In genomic region chr7:47102442-47102841, GRCh38 we compare ENCODE assay signal across 20 cellular contexts.
DNase-seq lines count a peak whose midpoint lies in the region; TF ChIP-seq lines count a peak whose summit lies in the region.
"Had no signal": no experiment of that assay in that cellular context is flagged by ENCODE, and none has a peak within 500 bp of the region (broad histone marks: within the 10 kb centered on the region; RNA-seq: fewer than 3 reads in every experiment).

No MANE protein-coding gene starts in this region.

- no peak for TF ChIP-seq POLR2A in vagina (IDR thresholded peaks at IDR 0.05)

- no peaks in the 10 kb centered on the region for H3K79me1 ChIP-seq in mesenchymal stem cell (replicated peaks; ENCODE audit: low read length, poor library complexity, severe bottlenecking)

- H3K14ac ChIP-seq in mesenchymal stem cell (ENCODE audit: low read length in 2 of 2) = no peak overlapping the region

- no peaks in the 10 kb centered on the region for H3K9me3 ChIP-seq in mesenchymal stem cell (ENCODE audit: control insufficient read depth, low read length)
- H3K9me3 ChIP-seq in vagina = no peaks in the 10 kb centered on the region
- H3K9me3 ChIP-seq: Peyer's patch had no signal

- no peak overlapping the region for H2AK5ac ChIP-seq in mesenchymal stem cell (ENCODE audit: low read length, severe bottlenecking)

- peak overlapping the region in 1 of 2 experiments; percentile 72 for H3K23ac ChIP-seq in mesenchymal stem cell (ENCODE audit: low read length in 2 of 2)

- DNase-seq in SIG-M5 treated with dmso at 0.1 percent for 504 hours (lab: John Stamatoyannopoulos, UW; ENCODE audit: unreplicated experiment) (peak; percentile 29), SIG-M5 (lab: John Stamatoyannopoulos, UW) (no peak), NOMO-1 (lab: John Stamatoyannopoulos, UW; ENCODE audit: unreplicated experiment in 2 of 2) (peak; percentile 85 to 90), RPMI8226 (peak; percentile 68), mesenchymal stem cell (no peak), hepatic stellate cell (ENCODE audit: low spot score) (no peak), vagina (ENCODE audit: extremely low spot score in 2 of 2) (no peak), NCI-H748 treated with DMSO at 0.1 percent for 48 hours (lab: John Stamatoyannopoulos, UW) (no peak)
- DNase-seq: AML-193; DMS 273 treated with DMSO at 0.1 percent for 48 hours; GDM1; NCI-H1092 treated with DMSO at 0.1 percent for 48 hours; NCI-H2081; NK-92 treated with Interleukin-12 subunit alpha and Interleukin-12 subunit beta, amount 100 ng/mL, for 24 hours; Peyer's patch; SHP77 treated with DMSO at 0.1 percent for 48 hours; T-helper 17 cell had no signal

- H2BK12ac ChIP-seq in mesenchymal stem cell (ENCODE audit: low read length in 2 of 2) = no peak overlapping the region

- H3K27me3 ChIP-seq in mesenchymal stem cell (ENCODE audit: control insufficient read depth in 1 of 2, insufficient read depth in 1 of 2, low read length in 2 of 2) (no peaks in the 10 kb centered on the region), vagina (no peaks in the 10 kb centered on the region)
- H3K27me3 ChIP-seq: Peyer's patch had no signal

- no peak overlapping the region for H3K4ac ChIP-seq in mesenchymal stem cell (ENCODE audit: low read depth in 1 of 2, low read length in 2 of 2)

- H3K9ac ChIP-seq in mesenchymal stem cell (ENCODE audit: low read length) = no peak overlapping the region

- no peak overlapping the region for H4K8ac ChIP-seq in mesenchymal stem cell (ENCODE audit: low read length)

- H4K91ac ChIP-seq in mesenchymal stem cell (ENCODE audit: low read length) = peak overlapping the region; percentile 46

- H2BK15ac ChIP-seq in mesenchymal stem cell (ENCODE audit: low read depth, poor library complexity, severe bottlenecking) = peak overlapping the region; percentile 67

- no peak overlapping the region for H3K27ac ChIP-seq in mesenchymal stem cell (ENCODE audit: low read length, poor library complexity, severe bottlenecking)
- no peak overlapping the region for H3K27ac ChIP-seq in vagina
- H3K27ac ChIP-seq: 22Rv1, C4-2B, Peyer's patch had no signal

- no peak overlapping the region for H2AFZ ChIP-seq in mesenchymal stem cell (ENCODE audit: low read depth, low read length)
- H2AFZ ChIP-seq: GM23338 had no signal

- intact Hi-C loops in vagina (cut with DNase I) = no loop called here

- H3K36me3 ChIP-seq in mesenchymal stem cell (ENCODE audit: control insufficient read depth in 1 of 2, insufficient read depth in 2 of 2, low read depth in 1 of 2, low read length in 2 of 2) (no peaks in the 10 kb centered on the region), vagina (no peaks in the 10 kb centered on the region)
- H3K36me3 ChIP-seq: Peyer's patch had no signal

- TF ChIP-seq CTCF in vagina (IDR thresholded peaks at IDR 0.05) = no peak

- no peak overlapping the region for H3K18ac ChIP-seq in mesenchymal stem cell (ENCODE audit: low read depth in 1 of 2, low read length in 2 of 2)

- WGBS in mesenchymal stem cell = 93% methylated on average over 2 of the region's 2 CpGs

- no peak overlapping the region for H2BK5ac ChIP-seq in mesenchymal stem cell (ENCODE audit: low read depth, low read length, poor library complexity, severe bottlenecking)

- peaks cover 3% of the 10 kb centered on the region for H3K4me1 ChIP-seq in mesenchymal stem cell (ENCODE audit: control insufficient read depth, insufficient read depth, low read depth, low read length)
- no peaks in the 10 kb centered on the region for H3K4me1 ChIP-seq in vagina
- H3K4me1 ChIP-seq: Peyer's patch had no signal

- no peak overlapping the region for H3K4me2 ChIP-seq in mesenchymal stem cell (ENCODE audit: low read length, poor library complexity, severe bottlenecking)
- H3K4me2 ChIP-seq: GM23338 had no signal

- H3K4me3 ChIP-seq in mesenchymal stem cell (ENCODE audit: insufficient read depth in 1 of 2, low read depth in 1 of 2, low read length in 2 of 2) (no peak overlapping the region), vagina (no peak overlapping the region)
- H3K4me3 ChIP-seq: GM23338, Peyer's patch had no signal

- no peak overlapping the region for H2BK120ac ChIP-seq in mesenchymal stem cell (ENCODE audit: low read depth, low read length)

Comparison
In these comparisons a context has a peak if more than half of its experiments do, and no peak if none do; other contexts are left out.
1. DNase-seq: peak in SIG-M5 treated with dmso at 0.1 percent for 504 hours (single experiment), NOMO-1 (2 of 2) and RPMI8226 (single experiment); none in SIG-M5 (single experiment), mesenchymal stem cell (single experiment), hepatic stellate cell (single experiment), vagina (0 of 2) and NCI-H748 treated with DMSO at 0.1 percent for 48 hours (single experiment).